ENCODE assay signal across 8 cellular contexts in genomic region chr6:24720131-24720603, GRCh38. TPM values are rescaled to one million over a fixed set of nuclear protein-coding genes. Genes with fewer than 3 reads are reported as not detected.
DNase-seq lines count a peak whose midpoint lies in the region; ATAC-seq and TF ChIP-seq lines count a peak whose summit lies in the region.

No MANE protein-coding gene starts in this region.

- H3K27ac Mint-ChIP-seq in naive thymus-derived CD4-positive, alpha-beta T cell: peak overlapping the region; percentile 95 to 100 (median 99)
- H3K27ac Mint-ChIP-seq in stimulated activated memory B cell treated with anti-CD40 and anti-IgM and Interleukin-4, amounts not matched to agents 10 μg/mL and 1 μg/mL and 100 μg/mL, for 72 hours: peak overlapping the region; percentile 99

- peaks cover 3 to 27% (median 26%) of the 10 kb centered on the region in 5 donors for H3K36me3 Mint-ChIP-seq in naive thymus-derived CD4-positive, alpha-beta T cell
- peaks cover 43% of the 10 kb centered on the region for H3K36me3 Mint-ChIP-seq in stimulated activated memory B cell treated with anti-CD40 and anti-IgM and Interleukin-4, amounts not matched to agents 10 μg/mL and 1 μg/mL and 100 μg/mL, for 72 hours

- CTCF ChIA-PET in naive thymus-derived CD4-positive, alpha-beta T cell (lab: Charles Lee): no interaction called here

- H3K36me3 ChIP-seq in ACC112 (ENCODE audit: insufficient read depth, low read length): peaks cover 36% of the 10 kb centered on the region
- H3K36me3 ChIP-seq in naive thymus-derived CD4-positive, alpha-beta T cell (ENCODE audit: control insufficient read depth in 2 of 3, insufficient read depth in 3 of 3, low read length in 3 of 3): peaks cover under 1 to 23% (median 6%) of the 10 kb centered on the region in 3 experiments

- H3K27me3 ChIP-seq in ACC112 (ENCODE audit: insufficient read depth, low read length): no peaks in the 10 kb centered on the region
- no peaks in the 10 kb centered on the region for H3K27me3 ChIP-seq in naive thymus-derived CD4-positive, alpha-beta T cell (ENCODE audit: control insufficient read depth in 2 of 2, insufficient read depth in 2 of 2, low read length in 2 of 2)

- POLR2A ChIA-PET in naive thymus-derived CD4-positive, alpha-beta T cell (lab: Charles Lee): interaction anchor here (0.7 to 3.9 kb wide), 4 partner anchors 11 to 112 kb away, joined by 3 to 38 read pairs (median 13); partner anchors contain the start of genes ACOT13 and TDP2

- H3K9me3 Mint-ChIP-seq in naive thymus-derived CD4-positive, alpha-beta T cell: peaks cover 0 to 6% (median 0%) of the 10 kb centered on the region in 11 donors
- H3K9me3 Mint-ChIP-seq in stimulated activated memory B cell treated with anti-CD40 and anti-IgM and Interleukin-4, amounts not matched to agents 10 μg/mL and 1 μg/mL and 100 μg/mL, for 72 hours: no peaks in the 10 kb centered on the region

- peaks cover 0 to 2% (median 0%) of the 10 kb centered on the region in 5 donors for H3K27me3 Mint-ChIP-seq in naive thymus-derived CD4-positive, alpha-beta T cell
- H3K27me3 Mint-ChIP-seq in stimulated activated memory B cell treated with anti-CD40 and anti-IgM and Interleukin-4, amounts not matched to agents 10 μg/mL and 1 μg/mL and 100 μg/mL, for 72 hours: no peaks in the 10 kb centered on the region

- no peak for TF ChIP-seq POLR2A in erythroblast (IDR thresholded peaks at IDR 0.05; ENCODE audit: low read length)

- H3K27ac ChIP-seq in ACC112 (ENCODE audit: low read depth, low read length): peak overlapping the region; percentile 90
- H3K27ac ChIP-seq in naive thymus-derived CD4-positive, alpha-beta T cell (ENCODE audit: low read depth, low read length): peak overlapping the region; percentile 99

- no peaks in the 10 kb centered on the region for H3K9me3 ChIP-seq in naive thymus-derived CD4-positive, alpha-beta T cell (ENCODE audit: control insufficient read depth in 2 of 3, low read length in 3 of 3)

- DNase-seq in NOMO-1 (lab: John Stamatoyannopoulos, UW; ENCODE audit: unreplicated experiment in 2 of 2): peak; percentile 35 to 55
- DNase-seq in activated T-cell treated with anti-CD3 and anti-CD28 coated beads, Interleukin-2, amount 50 U/mL, for 1 hour: peak; percentile 83
- DNase-seq in erythroblast (lab: John Stamatoyannopoulos, UW): peak; percentile 79 to 87
- peak; percentile 69 to 87 (median 77) for DNase-seq in naive thymus-derived CD4-positive, alpha-beta T cell

- peaks cover 56% of the 10 kb centered on the region for H3K79me2 ChIP-seq in ACC112 (ENCODE audit: control insufficient read depth, insufficient read depth, low read length, unreplicated experiment)

- H3K4me3 Mint-ChIP-seq in naive thymus-derived CD4-positive, alpha-beta T cell: peak overlapping the region; percentile 93 to 97 (median 96)
- peak overlapping the region; percentile 100 for H3K4me3 Mint-ChIP-seq in stimulated activated memory B cell treated with anti-CD40 and anti-IgM and Interleukin-4, amounts not matched to agents 10 μg/mL and 1 μg/mL and 100 μg/mL, for 72 hours

- H3K4me1 ChIP-seq in ACC112 (ENCODE audit: control insufficient read depth, insufficient read depth, low read length, unreplicated experiment): peaks cover 19% of the 10 kb centered on the region
- H3K4me1 ChIP-seq in naive thymus-derived CD4-positive, alpha-beta T cell (ENCODE audit: control insufficient read depth in 2 of 2, insufficient read depth in 2 of 2, low read length in 2 of 2): peaks cover 37 to 40% of the 10 kb centered on the region in 2 donors

- peak; percentile 12 for ATAC-seq in GM18868 (IDR thresholded peaks at IDR 0.05; ENCODE audit: unreplicated experiment)
- ATAC-seq in naive thymus-derived CD4-positive, alpha-beta T cell: peak; percentile 21
- ATAC-seq in stimulated activated memory B cell treated with anti-CD40 and anti-IgM and Interleukin-4, amounts not matched to agents 10 μg/mL and 1 μg/mL and 100 μg/mL, for 72 hours: peak; percentile 48
- no peak for ATAC-seq in GM18907 (IDR thresholded peaks at IDR 0.05; ENCODE audit: unreplicated experiment)

- intact Hi-C loops in naive thymus-derived CD4-positive, alpha-beta T cell (cut with micrococcal nuclease): loop anchor here (1.0 to 5.0 kb wide), 9 partner anchors 47 to 1242 kb away; partner anchors contain the start of genes KIAA0319 (in 2 of the 2), RIPOR2 (in 1 of the 2) and TRIM38 (in 1 of the 2)

- no peak overlapping the region for H2AFZ ChIP-seq in ACC112 (ENCODE audit: low read length, unreplicated experiment)

- H3K4me3 ChIP-seq in ACC112 (ENCODE audit: low read depth, low read length): peak overlapping the region; percentile 98
- H3K4me3 ChIP-seq in naive thymus-derived CD4-positive, alpha-beta T cell (ENCODE audit: low read length): peak overlapping the region; percentile 89

- peaks cover 27 to 59% (median 53%) of the 10 kb centered on the region in 7 donors for H3K4me1 Mint-ChIP-seq in naive thymus-derived CD4-positive, alpha-beta T cell
- H3K4me1 Mint-ChIP-seq in stimulated activated memory B cell treated with anti-CD40 and anti-IgM and Interleukin-4, amounts not matched to agents 10 μg/mL and 1 μg/mL and 100 μg/mL, for 72 hours: peaks cover 43% of the 10 kb centered on the region

RNA-seq across cellular contexts. Expression of gene C6orf62, which starts 1.2 kb away (rescaled TPM):
- total RNA-seq in naive thymus-derived CD4-positive, alpha-beta T cell: 100 to 1,000 TPM; 115 to 162 (median 135) TPM
- 100 to 1,000 TPM; 102 to 130 TPM for polyA plus RNA-seq in naive thymus-derived CD4-positive, alpha-beta T cell

RNA-seq across cellular contexts. Expression of gene ACOT13, which starts 53.3 kb away (rescaled TPM):
- 10 to 100 TPM in 3 of 5 experiments, 1 to 10 TPM in 2; 4.0 to 20.0 (median 12.5) TPM for total RNA-seq in naive thymus-derived CD4-positive, alpha-beta T cell
- 10 to 100 TPM; 12.9 to 13.5 TPM for polyA plus RNA-seq in naive thymus-derived CD4-positive, alpha-beta T cell

RNA-seq across cellular contexts. Expression of gene TDP2, which starts 53.5 kb away (rescaled TPM):
- 10 to 100 TPM; 38.6 to 69.7 (median 48.2) TPM for total RNA-seq in naive thymus-derived CD4-positive, alpha-beta T cell
- 10 to 100 TPM; 36.8 to 50.3 TPM for polyA plus RNA-seq in naive thymus-derived CD4-positive, alpha-beta T cell

RNA-seq across cellular contexts. Expression of gene GMNN, which starts 54.6 kb away (rescaled TPM):
- total RNA-seq in naive thymus-derived CD4-positive, alpha-beta T cell: 10 to 100 TPM in 1 of 5 experiments, 1 to 10 TPM in 4; 5.1 to 54.6 (median 7.0) TPM
- 1 to 10 TPM; 4.2 to 5.0 TPM for polyA plus RNA-seq in naive thymus-derived CD4-positive, alpha-beta T cell
